8 cellular contexts compared by ENCODE assay signal in genomic region chr5:180860887-180861822, GRCh38. TPM values are rescaled to one million over a fixed set of nuclear protein-coding genes. Genes with fewer than 3 reads are reported as not detected.
DNase-seq lines count a peak whose midpoint lies in the region; ATAC-seq, FAIRE-seq and TF ChIP-seq lines count a peak whose summit lies in the region.

TSS of gene ZFP62 (minus strand) at chr5:180861276. CDS start at chr5:180861219, 57 bp downstream.

- H3K79me2 ChIP-seq in H1 (ENCODE audit: control insufficient read depth in 1 of 2, insufficient read depth in 2 of 2, low read length in 2 of 2), result peaks cover 0 to 25% of the 10 kb centered on the region in 2 experiments; a peak in 2 of 4 replicates

- DNase-seq in COR-L47 (lab: John Stamatoyannopoulos, UW), result peak; percentile 97
- DNase-seq in HT1080 (ENCODE audit: low read depth), result peak; percentile 85
- peak; percentile 89 for DNase-seq in NOMO-1 treated with dmso at 0.1 percent for 144 hours (lab: John Stamatoyannopoulos, UW; ENCODE audit: unreplicated experiment)
- peak; percentile 67 to 77 (median 67) for DNase-seq in activated CD8-positive, alpha-beta memory T cell treated with anti-CD3 and anti-CD28 coated beads for 48 hours (ENCODE audit: low read depth in 2 of 3, low spot score in 2 of 3)
- peak; percentile 88 to 95 for DNase-seq in H1 (ENCODE audit: low read depth in 1 of 2, low spot score in 2 of 2)
- DNase-seq in mesenteric fat pad (ENCODE audit: low spot score), result peak; percentile 97
- DNase-seq in stimulated activated CD8-positive, alpha-beta memory T cell treated with anti-CD3 and anti-CD28 coated beads, Interleukin-15, amount 100 ng/mL, for 1 hour (ENCODE audit: low read depth), result peak; percentile 73

- CTCF ChIA-PET in H1 (lab: Charles Lee; ENCODE audit: partially characterized antibody), result interaction anchor here (0.6 to 3.5 kb wide), 7 partner anchors 8 to 299 kb away, joined by 3 to 14 read pairs (median 3); no protein-coding TSS in a partner anchor

- H3K36me3 ChIP-seq in H1 (ENCODE audit: control insufficient read depth in 2 of 4, insufficient read depth in 4 of 4, low read length in 3 of 4), result peaks cover 0 to 3% (median under 1%) of the 10 kb centered on the region in 4 experiments; a peak in 5 of 8 replicates

- no peak for TF ChIP-seq RAD21 in H1 (IDR thresholded peaks at IDR 0.05 in 1 of 2, conservative IDR thresholded peaks at IDR 0.05 in 1 of 2; ENCODE audit: low read depth in 2 of 2, low read length in 2 of 2)

- H3K4me2 ChIP-seq in H1 (ENCODE audit: insufficient read depth in 1 of 2, low read depth in 2 of 2, low read length in 2 of 2), result peak within 1 kb of the TSS; percentile 68 to 74

- 2% methylated on average over 39 of the region's 84 CpGs; no CpG with 5 or more reads in 1 of the 2 experiments for WGBS in H1 (ENCODE audit: extremely low coverage in 1 of 2, insufficient coverage in 1 of 2, insufficient read length in 1 of 2, insufficient replicate concordance in 2 of 2, low coverage in 1 of 2, low lambda C conversion rate in 2 of 2, missing lambda C conversion rate in 1 of 2), 2 experiments

- POLR2A ChIA-PET in H1 (lab: Charles Lee; ENCODE audit: partially characterized antibody), result interaction anchor here (0.6 to 3.5 kb wide), 9 partner anchors 31 to 304 kb away, joined by 3 to 12 read pairs (median 5); no protein-coding TSS in a partner anchor

- peak within 1 kb of the TSS; percentile 98 for H3K56ac ChIP-seq in H1 (replicated peaks; ENCODE audit: insufficient read length, low read depth, low read length)

- H3K4me3 ChIP-seq in H1 (ENCODE audit: extremely low read depth in 1 of 4, insufficient read depth in 2 of 4, low read depth in 3 of 4, low read length in 4 of 4), result peak within 1 kb of the TSS; percentile 69 to 98 (median 88)

- H3K23ac ChIP-seq in H1 (ENCODE audit: insufficient read length), result no peak within 1 kb of the TSS

- H2BK20ac ChIP-seq in H1 (ENCODE audit: low read length), result no peak within 1 kb of the TSS

- peak within 1 kb of the TSS; percentile 57 to 92 (median 85) for H3K9ac ChIP-seq in H1 (replicated peaks in 1 of 4; ENCODE audit: extremely low read depth in 1 of 4, low read depth in 3 of 4, low read length in 3 of 4)

- peaks cover 2% of the 10 kb centered on the region; the same call in 1 of the 2 replicates for H3K23me2 ChIP-seq in H1 (ENCODE audit: low read depth, low read length)

- H2AK5ac ChIP-seq in H1 (ENCODE audit: low read depth, low read length), result no peak within 1 kb of the TSS

- H2BK5ac ChIP-seq in H1 (ENCODE audit: low read depth, low read length), result peak within 1 kb of the TSS; percentile 89; the same call in 1 of the 2 replicates

- peak within 1 kb of the TSS; percentile 98 for H4K8ac ChIP-seq in H1 (ENCODE audit: extremely low read depth, insufficient read depth, low read length)

- peak within 1 kb of the TSS; percentile 64 for H3K18ac ChIP-seq in H1 (ENCODE audit: extremely low read depth, low read length)

- peak; percentile 35 to 59; a peak in 2 of 3 replicates for TF ChIP-seq POLR2A in H1 (IDR thresholded peaks at IDR 0.05; ENCODE audit: control extremely low read depth in 1 of 2, low read depth in 2 of 2, low read length in 2 of 2)

- FAIRE-seq in H1 (lab: Jason Lieb, UNC), result no peak

- no peaks in the 10 kb centered on the region for H3K9me3 ChIP-seq in H1 (ENCODE audit: insufficient read depth in 2 of 2, low read depth in 1 of 2, low read length in 1 of 2)

- peaks cover 0 to 8% (median 0%) of the 10 kb centered on the region in 4 experiments; a peak in 2 of 7 replicates for H3K4me1 ChIP-seq in H1 (replicated peaks in 1 of 4; ENCODE audit: control insufficient read depth in 3 of 4, insufficient read depth in 4 of 4, low read length in 3 of 4)

- peak within 1 kb of the TSS; percentile 65 for H2BK120ac ChIP-seq in H1 (replicated peaks; ENCODE audit: low read depth, low read length)

- peaks cover 2 to 5% of the 10 kb centered on the region in 2 experiments for H4K20me1 ChIP-seq in H1 (replicated peaks in 1 of 2; ENCODE audit: control insufficient read depth in 1 of 2, insufficient read depth in 2 of 2, low read length in 2 of 2)

- peak within 1 kb of the TSS; percentile 44 for H3K4ac ChIP-seq in H1 (replicated peaks; ENCODE audit: insufficient read length, low read depth, low read length)

- no peak within 1 kb of the TSS for H2BK15ac ChIP-seq in H1 (ENCODE audit: low read length)

- H3K14ac ChIP-seq in H1 (ENCODE audit: insufficient read length), result no peak within 1 kb of the TSS

- peak within 1 kb of the TSS; percentile 80; the same call in 1 of the 2 replicates for H3K27ac ChIP-seq in H1 (ENCODE audit: low read depth, low read length)

- H2AFZ ChIP-seq in H1 (ENCODE audit: low read length), result peak within 1 kb of the TSS; percentile 85

- TF ChIP-seq CTCF in H1 (IDR thresholded peaks at IDR 0.05; ENCODE audit: control extremely low read depth in 1 of 3, insufficient read depth in 1 of 3, low read depth in 1 of 3, low read length in 3 of 3), result no peak

- no peak; a peak in 1 of 3 replicates for TF ChIP-seq EP300 in H1 (IDR thresholded peaks at IDR 0.05; ENCODE audit: borderline replicate concordance in 1 of 2, low read depth in 2 of 2, low read length in 2 of 2)

- 0 out of 2 replicates have a peak within 1 kb of the TSS, but pooled peaks have one; percentile 29 for H2BK12ac ChIP-seq in H1 (ENCODE audit: low read depth, low read length)

- H3K27me3 ChIP-seq in H1 (replicated peaks in 1 of 4; ENCODE audit: control insufficient read depth in 3 of 4, extremely low read depth in 1 of 4, insufficient read depth in 3 of 4, low read length in 3 of 4), result no peaks in the 10 kb centered on the region

- H4K5ac ChIP-seq in H1 (ENCODE audit: insufficient read length, low read depth, low read length), result peak within 1 kb of the TSS; percentile 92

- peak within 1 kb of the TSS; percentile 94 for H4K91ac ChIP-seq in H1 (replicated peaks; ENCODE audit: insufficient read length, low read length)

- H3K79me1 ChIP-seq in H1 (ENCODE audit: low read depth, low read length), result no peaks in the 10 kb centered on the region

- ATAC-seq in GM21367 (IDR thresholded peaks at IDR 0.05; ENCODE audit: unreplicated experiment), result peak; percentile 75

TF ChIP-seq in H1, 55 proteins besides CTCF, POLR2A, EP300 and RAD21 (continues in another document):
- TF ChIP-seq SP1 (IDR thresholded peaks at IDR 0.05; ENCODE audit: low read depth, low read length) (peak; percentile 82), PHF8 (conservative IDR thresholded peaks at IDR 0.05; ENCODE audit: low read depth, low read length) (peak; percentile 59; the same call in 1 of the 2 replicates), MAX (IDR thresholded peaks at IDR 0.05) (peak; percentile 78), TBP (IDR thresholded peaks at IDR 0.05; ENCODE audit: low read depth, low read length) (peak; percentile 39; the same call in 1 of the 2 replicates), RFX5 (IDR thresholded peaks at IDR 0.05; ENCODE audit: borderline replicate concordance, low read depth, low read length) (no peak), CEBPB (IDR thresholded peaks at IDR 0.05; ENCODE audit: low read depth, low read length) (no peak), TCF12 (IDR thresholded peaks at IDR 0.05; ENCODE audit: low read depth, low read length) (peak; percentile 85; the same call in 1 of the 2 replicates), SIN3A (conservative IDR thresholded peaks at IDR 0.05 in 1 of 2, IDR thresholded peaks at IDR 0.05 in 1 of 2; ENCODE audit: low read depth in 1 of 2, low read length in 2 of 2) (peak; percentile 58 to 71; a peak in 2 of 4 replicates), BACH1 (IDR thresholded peaks at IDR 0.05; ENCODE audit: low read length) (peak; percentile 23), SP4 (IDR thresholded peaks at IDR 0.05; ENCODE audit: low read length) (0 out of 2 replicates have a peak, but pooled peaks have one; percentile 24), TAF7 (optimal IDR thresholded peaks at IDR 0.05; ENCODE audit: borderline replicate concordance, low read depth, low read length) (peak; percentile 51), POU5F1 (IDR thresholded peaks at IDR 0.05; ENCODE audit: low read depth, low read length) (no peak), HDAC2 (IDR thresholded peaks at IDR 0.05; ENCODE audit: borderline replicate concordance in 1 of 2, low read depth in 2 of 2, low read length in 2 of 2) (no peak), ASH2L (IDR thresholded peaks at IDR 0.05; ENCODE audit: low read length) (peak; percentile 88), SP2 (IDR thresholded peaks at IDR 0.05; ENCODE audit: low read length) (peak; percentile 67), SIRT6 (IDR thresholded peaks at IDR 0.05; ENCODE audit: low read length) (no peak), FOSL1 (IDR thresholded peaks at IDR 0.05; ENCODE audit: insufficient read depth, low read depth, low read length) (no peak), USF2 (IDR thresholded peaks at IDR 0.05; ENCODE audit: low read length) (peak; percentile 76), EZH2 (IDR thresholded peaks at IDR 0.05; ENCODE audit: low read depth, low read length, severe bottlenecking) (no peak)

RNA-seq across cellular contexts. Expression of gene ZFP62, which starts in this region (rescaled TPM):
- total RNA-seq in HT1080 (2014; rRNA removed; shearing (Covaris generic)), result 16.1 and 16.2 TPM in 2 replicates
- 10.5 and 19.5 TPM in 2 replicates for polyA plus RNA-seq in HT1080 (2015; cell fraction: cytosol; rRNA removed)
- polyA plus RNA-seq in HT1080 (2015; cell fraction: nucleus; rRNA removed), result 28.6 and 36.8 TPM in 2 replicates
- total RNA-seq in H1 (2021; fragmentation: NEBNext Ultra II Directional; extraction: Animal tissue kit (Norgen Biotek cat#: 25700)), result 34.8 and 38.5 TPM in 2 replicates
- polyA plus RNA-seq in H1 (2011; rRNA removed), result 5.4 and 9.3 TPM in 2 replicates
- polyA plus RNA-seq in H1 (2011; cell fraction: cytosol; rRNA removed), result 16.6 TPM
- polyA plus RNA-seq in H1 (2011; cell fraction: nucleus; rRNA removed), result 11.9 TPM
- polyA plus RNA-seq in H1 (2012, experiment 1 of 2), result 22.4 to 34.9 TPM (median 24.3 TPM) in 4 replicates
- polyA plus RNA-seq in H1 (2012, experiment 2 of 2), result 1.7 TPM
- polyA plus RNA-seq in H1 (2013, experiment 1 of 2), result 28.3 TPM
- 30.5 TPM for polyA plus RNA-seq in H1 (2013, experiment 2 of 2)
- polyA minus RNA-seq in H1 (2011; rRNA and poly(A)+ RNA removed), result 18.4 and 23.3 TPM in 2 replicates
- polyA minus RNA-seq in H1 (2011; cell fraction: cytosol; rRNA and poly(A)+ RNA removed), result 19.0 TPM
- polyA minus RNA-seq in H1 (2011; cell fraction: nucleus; rRNA and poly(A)+ RNA removed), result 34.6 TPM
- total RNA-seq in mesenteric fat pad, result 9.1 TPM

Comparison
In these comparisons a context has a peak if more than half of its experiments do, and no peak if none do; other contexts are left out.
1. Peak in every context shown above with its lines: DNase-seq, ATAC-seq, H3K4me3 ChIP-seq and H3K27ac ChIP-seq.